15 cellular contexts compared by ENCODE assay signal in genomic region chr6:7215798-7216231, GRCh38.
DNase-seq lines count a peak whose midpoint lies in the region; ATAC-seq and TF ChIP-seq lines count a peak whose summit lies in the region.
"Had no signal": no experiment of that assay in that cellular context is flagged by ENCODE, and none has a peak within 500 bp of the region (broad histone marks: within the 10 kb centered on the region; RNA-seq: fewer than 3 reads in every experiment).

No MANE protein-coding gene starts in this region.

- CTCF ChIA-PET in activated CD8-positive, alpha-beta memory T cell treated with anti-CD3 and anti-CD28 coated beads, Interleukin-2, amount 10 ng/mL, durations not matched to agents 7 days and 5 days (lab: Charles Lee) = interaction anchor here (1.2 kb wide), 1 partner anchor 27 kb away, joined by 4 read pairs; no protein-coding TSS in a partner anchor

- TF ChIP-seq POLR2A in spleen (IDR thresholded peaks at IDR 0.05) = no peak

- H3K36me3 ChIP-seq in esophagus (ENCODE audit: control insufficient read depth in 2 of 2, insufficient read depth in 2 of 2, low read length in 1 of 2) (peaks cover 12 to 30% of the 10 kb centered on the region in 2 donors), spleen (peaks cover 2 to 100% (median 61%) of the 10 kb centered on the region in 6 donors)

- peaks cover 24% of the 10 kb centered on the region for H3K4me1 Mint-ChIP-seq in activated CD8-positive, alpha-beta memory T cell treated with anti-CD3 and anti-CD28 coated beads, Interleukin-2, amount 10 ng/mL, durations not matched to agents 7 days and 5 days

- peak overlapping the region; percentile 86 to 93 for H3K27ac ChIP-seq in esophagus (ENCODE audit: low read depth in 2 of 2, low read length in 1 of 2)
- H3K27ac ChIP-seq in spleen = peak overlapping the region in 6 of 8 donors; percentile 9 to 71 (median 58)

- H3K27me3 Mint-ChIP-seq in activated CD8-positive, alpha-beta memory T cell treated with anti-CD3 and anti-CD28 coated beads, Interleukin-2, amount 10 ng/mL, durations not matched to agents 7 days and 5 days = no peaks in the 10 kb centered on the region

- DNase-seq in activated CD8-positive, alpha-beta memory T cell treated with anti-CD3 and anti-CD28 coated beads, Interleukin-2, amount 10 ng/mL, durations not matched to agents 7 days and 5 days = no peak
- DNase-seq in activated CD8-positive, alpha-beta memory T cell treated with anti-CD3 and anti-CD28 coated beads for 24 hours = no peak
- no peak for DNase-seq in spleen
- DNase-seq in superior temporal gyrus (ENCODE audit: extremely low spot score) = no peak
- DNase-seq: activated CD4-positive, CD25-positive, alpha-beta regulatory T cell treated with anti-CD3 and anti-CD28 coated beads, Interleukin-2, amount 50 U/mL, for 72 hours; activated effector memory CD4-positive, alpha-beta T cell treated with Interleukin-2 at 50 U/mL for 16 hours; DMS153; left lung; NCI-H146; NCI-H748 treated with DMSO at 0.1 percent for 48 hours; stimulated activated CD4-positive, alpha-beta T cell treated with anti-CD3 and anti-CD28 coated beads, Interleukin-4, amount 100 ng/mL, for 24 hours had no signal

- H3K9me3 ChIP-seq in esophagus (ENCODE audit: control insufficient read depth in 2 of 2, insufficient read depth in 1 of 2, low read depth in 1 of 2, low read length in 1 of 2) (no peaks in the 10 kb centered on the region), spleen (no peaks in the 10 kb centered on the region)
- H3K9me3 ChIP-seq: left lung had no signal

- intact Hi-C loops in spleen (cut with DNase I; ENCODE audit: low total_unique reads) = no loop called here

- no peak overlapping the region for H3K4me3 ChIP-seq in esophagus (ENCODE audit: low read depth in 1 of 2, low read length in 2 of 2)
- H3K4me3 ChIP-seq in spleen = no peak overlapping the region
- H3K4me3 ChIP-seq: left lung had no signal

- H3K4me1 ChIP-seq in esophagus (ENCODE audit: control insufficient read depth in 2 of 2, insufficient read depth in 2 of 2, low read length in 1 of 2) = peaks cover 4 to 18% of the 10 kb centered on the region in 2 donors
- peaks cover 6 to 53% (median 42%) of the 10 kb centered on the region in 6 donors for H3K4me1 ChIP-seq in spleen

- peaks cover 22% of the 10 kb centered on the region for H3K36me3 Mint-ChIP-seq in activated CD8-positive, alpha-beta memory T cell treated with anti-CD3 and anti-CD28 coated beads, Interleukin-2, amount 10 ng/mL, durations not matched to agents 7 days and 5 days

- H3K27me3 ChIP-seq in esophagus (ENCODE audit: control insufficient read depth in 1 of 2, insufficient read depth in 2 of 2, low read length in 2 of 2) = no peaks in the 10 kb centered on the region
- H3K27me3 ChIP-seq in spleen (replicated peaks in 1 of 7) = no peaks in the 10 kb centered on the region
- H3K27me3 ChIP-seq: left lung had no signal

- WGBS in esophagus, 2 donors = 49 to 52% methylated on average over 10 of the region's 10 CpGs
- WGBS in spleen, 5 donors = 79 to 82% (median 80%) methylated on average over 9 to 10 of the region's 10 CpGs

- peak overlapping the region; percentile 21 for H3K27ac Mint-ChIP-seq in activated CD8-positive, alpha-beta memory T cell treated with anti-CD3 and anti-CD28 coated beads, Interleukin-2, amount 10 ng/mL, durations not matched to agents 7 days and 5 days

- ATAC-seq in activated CD8-positive, alpha-beta memory T cell treated with anti-CD3 and anti-CD28 coated beads, Interleukin-2, amount 10 ng/mL, durations not matched to agents 7 days and 5 days = no peak
- peak; percentile 77 for ATAC-seq in HG03432 (IDR thresholded peaks at IDR 0.05; ENCODE audit: unreplicated experiment)
- no peak for ATAC-seq in GM21528 (IDR thresholded peaks at IDR 0.05; ENCODE audit: low FRiP score, unreplicated experiment)
- no peak for ATAC-seq in GM18858 (IDR thresholded peaks at IDR 0.05; ENCODE audit: unreplicated experiment)
- ATAC-seq: left lung had no signal

- no peaks in the 10 kb centered on the region for H3K9me3 Mint-ChIP-seq in activated CD8-positive, alpha-beta memory T cell treated with anti-CD3 and anti-CD28 coated beads, Interleukin-2, amount 10 ng/mL, durations not matched to agents 7 days and 5 days (ENCODE audit: low read depth)

- TF ChIP-seq CTCF in spleen (IDR thresholded peaks at IDR 0.05 in 8 of 11, conservative IDR thresholded peaks at IDR 0.05 in 3 of 11) = no peak

- H3K4me3 Mint-ChIP-seq in activated CD8-positive, alpha-beta memory T cell treated with anti-CD3 and anti-CD28 coated beads, Interleukin-2, amount 10 ng/mL, durations not matched to agents 7 days and 5 days = no peak overlapping the region
